ENCODE assay signal across 13 cellular contexts in genomic region chr5:67205981-67206380, GRCh38. TPM values are rescaled to one million over a fixed set of nuclear protein-coding genes. Genes with fewer than 3 reads are reported as not detected.
A peak's percentile ranks its signal among the peaks of the same experiment; 100 is the strongest.
DNase-seq lines count a peak whose midpoint lies in the region; ATAC-seq and TF ChIP-seq lines count a peak whose summit lies in the region.
"Had no signal": no experiment of that assay in that cellular context is flagged by ENCODE, and none has a peak within 500 bp of the region (broad histone marks: within the 10 kb centered on the region; RNA-seq: fewer than 3 reads in every experiment).

No MANE protein-coding gene starts in this region.

- H3K4me3 Mint-ChIP-seq in activated T-cell treated with anti-CD3 and anti-CD28 coated beads, Interleukin-2, amount 50 U/mL, for 72 hours: peak overlapping the region; percentile 48 to 76
- H3K4me3 Mint-ChIP-seq in memory B cell: peak overlapping the region; percentile 71

- peak overlapping the region; percentile 95 for H3K27ac Mint-ChIP-seq in activated T-cell treated with anti-CD3 and anti-CD28 coated beads, Interleukin-2, amount 50 U/mL, for 72 hours
- H3K27ac Mint-ChIP-seq in memory B cell: peak overlapping the region; percentile 87

- no peak overlapping the region for H3K4me3 ChIP-seq in left ventricle myocardium inferior
- H3K4me3 ChIP-seq: gastroesophageal sphincter had no signal

- ATAC-seq in left ventricle myocardium superior (no peak), memory B cell (ENCODE audit: low read depth) (no peak), HG03521 (IDR thresholded peaks at IDR 0.05; ENCODE audit: unreplicated experiment) (no peak), HG02884 (IDR thresholded peaks at IDR 0.05; ENCODE audit: unreplicated experiment) (no peak)
- no peak for ATAC-seq in activated T-cell treated with anti-CD3 and anti-CD28 coated beads, Interleukin-2, amount 50 U/mL, for 72 hours (replicated peaks in 1 of 2)
- ATAC-seq: gastroesophageal sphincter had no signal

- H3K4me1 ChIP-seq in left ventricle myocardium inferior: peaks cover 16% of the 10 kb centered on the region

- H3K27me3 Mint-ChIP-seq in activated T-cell treated with anti-CD3 and anti-CD28 coated beads, Interleukin-2, amount 50 U/mL, for 72 hours (ENCODE audit: low read depth): no peaks in the 10 kb centered on the region
- no peaks in the 10 kb centered on the region for H3K27me3 Mint-ChIP-seq in memory B cell

- H3K9me3 ChIP-seq in left ventricle myocardium inferior (replicated peaks): peaks cover 7% of the 10 kb centered on the region
- H3K9me3 ChIP-seq: gastroesophageal sphincter had no signal

- peaks cover 0 to 2% of the 10 kb centered on the region in 2 donors for H3K9me3 Mint-ChIP-seq in activated T-cell treated with anti-CD3 and anti-CD28 coated beads, Interleukin-2, amount 50 U/mL, for 72 hours
- peaks cover 2% of the 10 kb centered on the region for H3K9me3 Mint-ChIP-seq in memory B cell

- DNase-seq in left ventricle myocardium inferior: no peak
- DNase-seq in left ventricle myocardium superior: no peak
- peak in 1 of 2 donors; percentile 24 for DNase-seq in activated T-cell treated with anti-CD3 and anti-CD28 coated beads, Interleukin-2, amount 50 U/mL, for 72 hours
- DNase-seq in memory B cell (ENCODE audit: low spot score in 2 of 2): no peak
- DNase-seq in mucosa of gallbladder (ENCODE audit: low spot score): no peak
- no peak for DNase-seq in H4 (ENCODE audit: low spot score)
- DNase-seq: activated gamma-delta T cell treated with Interleukin-2 at 50 U/mL for 16 hours, cortex of kidney, NCI-H82, occipital lobe had no signal

- H3K4me1 Mint-ChIP-seq in activated T-cell treated with anti-CD3 and anti-CD28 coated beads, Interleukin-2, amount 50 U/mL, for 72 hours (ENCODE audit: low read depth): peaks cover 84% of the 10 kb centered on the region
- peaks cover 56% of the 10 kb centered on the region for H3K4me1 Mint-ChIP-seq in memory B cell

- H3K36me3 Mint-ChIP-seq in activated T-cell treated with anti-CD3 and anti-CD28 coated beads, Interleukin-2, amount 50 U/mL, for 72 hours (ENCODE audit: insufficient read depth in 2 of 2): peaks cover 2 to 5% of the 10 kb centered on the region in 2 donors
- no peaks in the 10 kb centered on the region for H3K36me3 Mint-ChIP-seq in memory B cell

- TF ChIP-seq CTCF in left ventricle myocardium inferior (IDR thresholded peaks at IDR 0.05; ENCODE audit: borderline replicate concordance): no peak

- H3K27me3 ChIP-seq in left ventricle myocardium inferior (ENCODE audit: low read depth): no peaks in the 10 kb centered on the region
- H3K27me3 ChIP-seq: gastroesophageal sphincter had no signal

- no peaks in the 10 kb centered on the region for H3K36me3 ChIP-seq in left ventricle myocardium inferior
- H3K36me3 ChIP-seq: gastroesophageal sphincter had no signal

- intact Hi-C loops in left ventricle myocardium inferior (cut with micrococcal nuclease): no loop called here
- intact Hi-C loops in left ventricle myocardium superior (cut with micrococcal nuclease): loop anchor here (10.0 kb wide), 2 partner anchors 51 to 391 kb away; no protein-coding TSS in a partner anchor

- peak overlapping the region; percentile 55 for H3K27ac ChIP-seq in left ventricle myocardium inferior (replicated peaks)
- H3K27ac ChIP-seq: gastroesophageal sphincter had no signal

RNA-seq across cellular contexts. Expression of gene CD180, which starts 9.4 kb away (rescaled TPM):
- 0.44 TPM for total RNA-seq in left ventricle myocardium inferior
- total RNA-seq in left ventricle myocardium superior: 0.64 TPM
- under 1 TPM; 0.05 to 0.14 TPM for total RNA-seq in activated T-cell treated with anti-CD3 and anti-CD28 coated beads, Interleukin-2, amount 50 U/mL, for 72 hours
- 1.6 TPM for total RNA-seq in mucosa of gallbladder
- total RNA-seq in H4 (2014; rRNA removed; shearing (Covaris generic)): not detected in 2 replicates
